In the genomic region with DNA sequence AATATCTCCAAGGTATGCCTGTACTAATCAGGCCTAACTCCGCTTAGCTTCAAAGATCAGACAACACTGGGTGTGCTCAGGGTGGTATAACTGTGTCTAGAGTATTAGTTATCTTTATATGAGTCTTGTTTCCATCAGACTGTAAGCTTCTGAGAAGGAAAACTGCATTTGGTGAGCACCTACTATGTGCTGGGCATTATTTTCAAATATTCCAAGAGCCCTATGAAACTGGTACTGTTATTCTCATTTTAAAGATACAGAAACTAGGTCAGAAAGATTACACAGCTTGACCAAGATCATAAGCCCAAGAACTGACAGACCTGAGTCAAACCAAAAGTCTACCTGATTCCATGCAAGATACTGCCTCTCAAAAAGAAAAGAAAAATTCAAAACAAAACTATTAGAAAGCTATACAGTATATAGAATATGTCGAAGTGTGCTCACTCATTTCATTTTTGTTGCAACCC, we compare ENCODE assay signal across 15 cellular contexts. TPM values are rescaled to one million over a fixed set of nuclear protein-coding genes. Genes with fewer than 3 reads are reported as not detected.
DNase-seq lines count a peak whose midpoint lies in the region; ATAC-seq, FAIRE-seq and TF ChIP-seq lines count a peak whose summit lies in the region.
"Had no signal": no experiment of that assay in that cellular context is flagged by ENCODE, and none has a peak within 500 bp of the region (broad histone marks: within the 10 kb centered on the region; RNA-seq: fewer than 3 reads in every experiment).

No MANE protein-coding gene starts in this region.

- in situ Hi-C loops in K562 (cut with MboI), result no loop called here

- peak; percentile 81 for ATAC-seq in activated CD8-positive, alpha-beta T cell treated with anti-CD3 and anti-CD28 coated beads for 36 hours
- ATAC-seq in activated CD8-positive, alpha-beta T cell treated with anti-CD3 and anti-CD28 coated beads, Interleukin-2, amount 10 ng/mL, durations not matched to agents 7 days and 5 days, result no peak
- ATAC-seq in GM21515 (IDR thresholded peaks at IDR 0.05; ENCODE audit: unreplicated experiment) (peak; percentile 54), HG03103 (IDR thresholded peaks at IDR 0.05; ENCODE audit: low read depth, unreplicated experiment) (peak; percentile 67), K562 (no peak)
- ATAC-seq: A549 had no signal

- H3K4me1 ChIP-seq in K562 (replicated peaks in 1 of 2; ENCODE audit: control insufficient read depth in 2 of 2, insufficient read depth in 2 of 2, low read length in 2 of 2), result no peaks in the 10 kb centered on the region
- H3K4me1 ChIP-seq: A549 had no signal

- no peak for TF ChIP-seq CTCF in activated CD8-positive, alpha-beta T cell treated with anti-CD3 and anti-CD28 coated beads for 36 hours (IDR thresholded peaks at IDR 0.05)
- TF ChIP-seq CTCF in K562 (IDR thresholded peaks at IDR 0.05 in 2 of 3, conservative IDR thresholded peaks at IDR 0.05 in 1 of 3; ENCODE audit: insufficient read depth in 2 of 3, low read depth in 1 of 3, low read length in 3 of 3), result no peak
- TF ChIP-seq CTCF in glutamatergic neuron (IDR thresholded peaks at IDR 0.05; ENCODE audit: partially characterized antibody, unreplicated experiment), result no peak

- no peaks in the 10 kb centered on the region for H3K36me3 ChIP-seq in K562 (ENCODE audit: control insufficient read depth, insufficient read depth, low read length)
- H3K36me3 ChIP-seq: sigmoid colon had no signal

- CTCF ChIA-PET in activated CD8-positive, alpha-beta T cell treated with anti-CD3 and anti-CD28 coated beads for 36 hours (lab: Charles Lee), result interaction anchor here (1.5 to 3.3 kb wide), 2 partner anchors 9 to 10 kb away, joined by 4 to 20 read pairs; no protein-coding TSS in a partner anchor
- CTCF ChIA-PET in activated CD8-positive, alpha-beta T cell treated with anti-CD3 and anti-CD28 coated beads, Interleukin-2, amount 10 ng/mL, durations not matched to agents 7 days and 5 days (lab: Charles Lee), result interaction anchor here (0.8 to 3.3 kb wide), 2 partner anchors 9 to 42 kb away, joined by 3 to 15 read pairs; no protein-coding TSS in a partner anchor
- CTCF ChIA-PET in K562 (lab: Yijun Ruan, JAX; ENCODE audit: low intra/inter-chr PET ratio), result no interaction called here

- no peak overlapping the region for H2AFZ ChIP-seq in K562 (ENCODE audit: low read depth, low read length)

- no peak overlapping the region for H3K4me2 ChIP-seq in K562 (ENCODE audit: insufficient read depth, low read length)
- H3K4me2 ChIP-seq: A549 had no signal

- H3K4me3 ChIP-seq in K562, result no peak overlapping the region
- H3K4me3 ChIP-seq: A549, sigmoid colon had no signal

- H3K4me3 Mint-ChIP-seq in activated CD8-positive, alpha-beta T cell treated with anti-CD3 and anti-CD28 coated beads for 36 hours, result no peak overlapping the region
- no peak overlapping the region for H3K4me3 Mint-ChIP-seq in activated CD8-positive, alpha-beta T cell treated with anti-CD3 and anti-CD28 coated beads, Interleukin-2, amount 10 ng/mL, durations not matched to agents 7 days and 5 days
- H3K4me3 Mint-ChIP-seq in glutamatergic neuron (ENCODE audit: unreplicated experiment), result no peak overlapping the region

- FAIRE-seq in K562 (lab: Jason Lieb, UNC), result no peak
- FAIRE-seq: A549, bronchial epithelial cell had no signal

- peaks cover 58% of the 10 kb centered on the region for H3K4me1 Mint-ChIP-seq in activated CD8-positive, alpha-beta T cell treated with anti-CD3 and anti-CD28 coated beads for 36 hours (ENCODE audit: low read depth)
- H3K4me1 Mint-ChIP-seq in activated CD8-positive, alpha-beta T cell treated with anti-CD3 and anti-CD28 coated beads, Interleukin-2, amount 10 ng/mL, durations not matched to agents 7 days and 5 days (ENCODE audit: low read depth), result peaks cover 26% of the 10 kb centered on the region
- H3K4me1 Mint-ChIP-seq in glutamatergic neuron (ENCODE audit: low read depth, unreplicated experiment), result no peaks in the 10 kb centered on the region

- TF ChIP-seq POLR2A in K562 (conservative IDR thresholded peaks at IDR 0.05), result no peak

- no peak for TF ChIP-seq RAD21 in K562 (CRISPR knock-in tag; conservative IDR thresholded peaks at IDR 0.05 in 1 of 2, IDR thresholded peaks at IDR 0.05 in 1 of 2)

- H3K9ac ChIP-seq in K562 (ENCODE audit: insufficient read depth in 1 of 2, low read depth in 2 of 2, low read length in 2 of 2), result no peak overlapping the region

- H4K20me1 ChIP-seq in K562 (replicated peaks; ENCODE audit: control insufficient read depth, insufficient read depth, low read length), result no peaks in the 10 kb centered on the region; the same call in 1 of the 2 replicates

- no peaks in the 10 kb centered on the region for H3K27me3 ChIP-seq in K562 (ENCODE audit: control insufficient read depth in 2 of 2, insufficient read depth in 2 of 2, low read length in 2 of 2)
- H3K27me3 ChIP-seq: sigmoid colon had no signal

- H3K36me3 Mint-ChIP-seq in activated CD8-positive, alpha-beta T cell treated with anti-CD3 and anti-CD28 coated beads for 36 hours (ENCODE audit: low read depth), result peaks cover 14% of the 10 kb centered on the region
- peaks cover 2% of the 10 kb centered on the region for H3K36me3 Mint-ChIP-seq in activated CD8-positive, alpha-beta T cell treated with anti-CD3 and anti-CD28 coated beads, Interleukin-2, amount 10 ng/mL, durations not matched to agents 7 days and 5 days (ENCODE audit: low read depth)
- no peaks in the 10 kb centered on the region for H3K36me3 Mint-ChIP-seq in glutamatergic neuron (ENCODE audit: unreplicated experiment)

- no peaks in the 10 kb centered on the region for H3K27me3 Mint-ChIP-seq in activated CD8-positive, alpha-beta T cell treated with anti-CD3 and anti-CD28 coated beads for 36 hours
- no peaks in the 10 kb centered on the region for H3K27me3 Mint-ChIP-seq in activated CD8-positive, alpha-beta T cell treated with anti-CD3 and anti-CD28 coated beads, Interleukin-2, amount 10 ng/mL, durations not matched to agents 7 days and 5 days (ENCODE audit: low read depth)
- H3K27me3 Mint-ChIP-seq in glutamatergic neuron (ENCODE audit: unreplicated experiment), result no peaks in the 10 kb centered on the region

- 55% methylated on average over 2 of the region's 2 CpGs for WGBS in K562 (ENCODE audit: insufficient coverage, low coverage, missing lambda C conversion rate)

- TF ChIP-seq EP300 in K562 (IDR thresholded peaks at IDR 0.05; ENCODE audit: low read length), result no peak

- POLR2A ChIA-PET in activated CD8-positive, alpha-beta T cell treated with anti-CD3 and anti-CD28 coated beads for 36 hours (lab: Charles Lee), result interaction anchor here (1.2 to 1.7 kb wide), 3 partner anchors 44 to 144 kb away, joined by 4 to 6 read pairs (median 4); a partner anchor contains a TSS
- POLR2A ChIA-PET in activated CD8-positive, alpha-beta T cell treated with anti-CD3 and anti-CD28 coated beads, Interleukin-2, amount 10 ng/mL, durations not matched to agents 7 days and 5 days (lab: Charles Lee), result no interaction called here
- POLR2A ChIA-PET in K562 (lab: Yijun Ruan, JAX), result interaction anchor here (1.3 to 1.6 kb wide), 2 partner anchors 8 to 10 kb away, joined by 4 to 7 read pairs; no protein-coding TSS in a partner anchor

- H3K27ac ChIP-seq in K562 (ENCODE audit: extremely low read depth, low read depth, low read length), result no peak overlapping the region
- H3K27ac ChIP-seq: A549, sigmoid colon had no signal

- intact Hi-C loops in activated CD8-positive, alpha-beta T cell treated with anti-CD3 and anti-CD28 coated beads for 36 hours (cut with micrococcal nuclease), result loop anchor here (5.0 kb wide), 1 partner anchor 42 kb away; no protein-coding TSS in a partner anchor
- intact Hi-C loops in K562 (cut with micrococcal nuclease), result loop anchor here (5.0 kb wide), 1 partner anchor 77 kb away; no protein-coding TSS in a partner anchor

- peaks cover 2% of the 10 kb centered on the region for H3K9me3 Mint-ChIP-seq in activated CD8-positive, alpha-beta T cell treated with anti-CD3 and anti-CD28 coated beads for 36 hours
- H3K9me3 Mint-ChIP-seq in activated CD8-positive, alpha-beta T cell treated with anti-CD3 and anti-CD28 coated beads, Interleukin-2, amount 10 ng/mL, durations not matched to agents 7 days and 5 days (ENCODE audit: insufficient read depth), result no peaks in the 10 kb centered on the region
- H3K9me3 Mint-ChIP-seq in glutamatergic neuron (ENCODE audit: unreplicated experiment), result no peaks in the 10 kb centered on the region

- peaks cover 94% of the 10 kb centered on the region for H3K79me2 ChIP-seq in K562 (ENCODE audit: control insufficient read depth, insufficient read depth, low read length)

- no peaks in the 10 kb centered on the region for H3K9me1 ChIP-seq in K562 (ENCODE audit: control insufficient read depth, insufficient read depth, low read length)

- H3K9me3 ChIP-seq in K562 (replicated peaks; ENCODE audit: control insufficient read depth, insufficient read depth, low read depth, low read length), result no peaks in the 10 kb centered on the region; the same call in 1 of the 2 replicates
- H3K9me3 ChIP-seq: A549, sigmoid colon had no signal

- BruUV-seq in K562 (replicated peaks; lab: Mats Ljungman, UMichigan), result no TSS peak

- no peak for DNase-seq in activated CD8-positive, alpha-beta T cell treated with anti-CD3 and anti-CD28 coated beads for 36 hours
- no peak for DNase-seq in activated CD8-positive, alpha-beta T cell treated with anti-CD3 and anti-CD28 coated beads, Interleukin-2, amount 10 ng/mL, durations not matched to agents 7 days and 5 days
- DNase-seq in K562 (ENCODE audit: extremely low read depth in 1 of 4, low spot score in 3 of 4), result no peak
- DNase-seq in NCI-H1105 treated with DMSO at 0.1 percent for 48 hours (lab: John Stamatoyannopoulos, UW), result no peak
- DNase-seq in glutamatergic neuron, result no peak
- no peak for DNase-seq in NCI-H2107 (lab: John Stamatoyannopoulos, UW)
- DNase-seq: activated CD8-positive, alpha-beta memory T cell treated with anti-CD3 and anti-CD28 coated beads, Interleukin-2, amount 50 U/mL, for 4 hours; midbrain; NCI-H146; OCI-M1; sigmoid colon had no signal

- peak overlapping the region; percentile 49 for H3K27ac Mint-ChIP-seq in activated CD8-positive, alpha-beta T cell treated with anti-CD3 and anti-CD28 coated beads for 36 hours
- no peak overlapping the region for H3K27ac Mint-ChIP-seq in activated CD8-positive, alpha-beta T cell treated with anti-CD3 and anti-CD28 coated beads, Interleukin-2, amount 10 ng/mL, durations not matched to agents 7 days and 5 days
- H3K27ac Mint-ChIP-seq in glutamatergic neuron (ENCODE audit: unreplicated experiment), result no peak overlapping the region

RNA-seq across cellular contexts. Expression of a gene that starts 44.4 kb away (rescaled TPM):
- total RNA-seq in activated CD8-positive, alpha-beta T cell treated with anti-CD3 and anti-CD28 coated beads for 36 hours, result 10 to 100 TPM; 48.1 to 52.5 TPM
- total RNA-seq in activated CD8-positive, alpha-beta T cell treated with anti-CD3 and anti-CD28 coated beads, Interleukin-2, amount 10 ng/mL, durations not matched to agents 7 days and 5 days, result 10 to 100 TPM; 43.3 to 44.5 TPM
- 104 and 363 TPM in 2 replicates for total RNA-seq in K562 (2011; cell fraction: chromatin; rRNA removed; ENCODE audit: low replicate concordance)
- total RNA-seq in K562 (2011; cell fraction: nucleolus; rRNA removed), result 53.9 and 87.2 TPM in 2 replicates
- 148 and 201 TPM in 2 replicates for total RNA-seq in K562 (2011; cell fraction: nucleoplasm; rRNA removed)
- 55.5 and 60.2 TPM in 2 replicates for total RNA-seq in K562 (2014; rRNA removed)
- 88.7 and 92.7 TPM in 2 replicates for total RNA-seq in K562 (2014; rRNA removed; fragmentation: Illumina TruSeq; extraction: Trizol)
- total RNA-seq in K562 (2015; rRNA removed; fragmentation: Illumina TruSeq; extraction: Trizol), result 82.6 and 87.3 TPM in 2 replicates
- total RNA-seq in K562 (2021), result 63.0 and 65.9 TPM in 2 replicates
- polyA plus RNA-seq in K562 (2011; rRNA removed), result 36.8 and 46.1 TPM in 2 replicates
- polyA plus RNA-seq in K562 (2011; cell fraction: cytosol; rRNA removed), result 29.9 and 41.2 TPM in 2 replicates
- 32.0 and 38.6 TPM in 2 replicates for polyA plus RNA-seq in K562 (2011; cell fraction: nucleus; rRNA removed)
- polyA plus RNA-seq in K562 (2012), result 42.7 and 50.5 TPM in 2 replicates
- 46.8 and 59.7 TPM in 2 replicates for polyA plus RNA-seq in K562 (2014; fragmentation: Illumina TruSeq; extraction: Trizol)
- polyA plus RNA-seq in K562 (2014; fragmentation: Nextera tagmentation; extraction: Ambion mirVana), result 10 to 100 TPM; 24.2 to 32.1 TPM
- polyA plus RNA-seq in K562 (2014; rRNA removed), result 31.9 and 34.4 TPM in 2 replicates
- polyA minus RNA-seq in K562 (2011; rRNA and poly(A)+ RNA removed), result 341 and 347 TPM in 2 replicates
- polyA minus RNA-seq in K562 (2011; cell fraction: cytosol; rRNA and poly(A)+ RNA removed), result 82.8 and 105 TPM in 2 replicates
- 202 and 311 TPM in 2 replicates for polyA minus RNA-seq in K562 (2011; cell fraction: nucleus; rRNA and poly(A)+ RNA removed)
- 26.4 TPM for total RNA-seq in glutamatergic neuron (ENCODE audit: unreplicated experiment)

Comparison
In these comparisons a context has a peak if more than half of its experiments do, and no peak if none do; other contexts are left out.
1. ATAC-seq: peak in activated CD8-positive, alpha-beta T cell treated with anti-CD3 and anti-CD28 coated beads for 36 hours (single experiment), GM21515 (single experiment) and HG03103 (single experiment); none in activated CD8-positive, alpha-beta T cell treated with anti-CD3 and anti-CD28 coated beads, Interleukin-2, amount 10 ng/mL, durations not matched to agents 7 days and 5 days (single experiment) and K562 (single experiment).